In the genomic region with DNA sequence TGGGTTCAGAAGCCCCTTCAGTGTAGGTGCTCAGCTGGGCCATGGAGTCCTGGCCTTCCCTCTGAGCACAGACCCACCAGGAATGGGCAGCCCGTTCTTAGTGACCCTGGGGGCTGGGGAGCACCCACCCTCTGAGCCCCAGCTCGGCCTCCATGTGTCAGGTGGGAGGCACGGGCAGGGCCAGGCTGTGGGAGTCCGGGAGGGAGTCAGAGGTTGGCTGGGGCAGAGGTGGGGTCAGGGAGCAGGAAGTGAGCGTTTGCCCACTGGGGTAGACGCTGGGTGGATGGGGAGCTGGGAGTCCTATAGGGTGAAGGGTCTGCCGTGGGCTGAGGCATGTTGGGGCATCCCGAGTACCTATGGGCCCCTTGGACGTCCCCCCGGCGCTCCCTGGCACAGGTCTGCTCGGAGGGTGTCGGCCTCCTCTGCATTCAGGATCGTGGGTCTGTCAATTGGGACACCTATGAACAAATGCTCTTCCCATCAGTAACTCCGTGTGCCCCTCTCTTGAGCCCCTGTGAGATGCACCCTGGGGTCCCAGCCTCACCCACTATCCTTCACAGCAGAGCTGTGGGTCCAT, we compare ENCODE assay signal across 1 cellular context.
TF ChIP-seq lines count a peak whose summit lies in the region.

No MANE protein-coding gene starts in this region.

TF ChIP-seq in H1, 55 proteins besides CTCF, POLR2A, EP300 and RAD21:
- TF ChIP-seq SP1 (IDR thresholded peaks at IDR 0.05; ENCODE audit: low read depth, low read length) = no peak
- TF ChIP-seq, protein P1, sequence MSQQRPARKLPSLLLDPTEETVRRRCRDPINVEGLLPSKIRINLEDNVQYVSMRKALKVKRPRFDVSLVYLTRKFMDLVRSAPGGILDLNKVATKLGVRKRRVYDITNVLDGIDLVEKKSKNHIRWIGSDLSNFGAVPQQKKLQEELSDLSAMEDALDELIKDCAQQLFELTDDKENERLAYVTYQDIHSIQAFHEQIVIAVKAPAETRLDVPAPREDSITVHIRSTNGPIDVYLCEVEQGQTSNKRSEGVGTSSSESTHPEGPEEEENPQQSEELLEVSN (IDR thresholded peaks at IDR 0.05) = no peak
- no peak for TF ChIP-seq NRF1 (IDR thresholded peaks at IDR 0.05; ENCODE audit: low read depth, low read length)
- TF ChIP-seq BCL11A (IDR thresholded peaks at IDR 0.05; ENCODE audit: low read depth in 2 of 2, low read length in 2 of 2) = no peak
- TF ChIP-seq TEAD4 (IDR thresholded peaks at IDR 0.05; ENCODE audit: low read depth, low read length) = no peak
- no peak for TF ChIP-seq SIRT6 (IDR thresholded peaks at IDR 0.05; ENCODE audit: low read length)
